1 cellular context compared by ENCODE assay signal in the genomic region with DNA sequence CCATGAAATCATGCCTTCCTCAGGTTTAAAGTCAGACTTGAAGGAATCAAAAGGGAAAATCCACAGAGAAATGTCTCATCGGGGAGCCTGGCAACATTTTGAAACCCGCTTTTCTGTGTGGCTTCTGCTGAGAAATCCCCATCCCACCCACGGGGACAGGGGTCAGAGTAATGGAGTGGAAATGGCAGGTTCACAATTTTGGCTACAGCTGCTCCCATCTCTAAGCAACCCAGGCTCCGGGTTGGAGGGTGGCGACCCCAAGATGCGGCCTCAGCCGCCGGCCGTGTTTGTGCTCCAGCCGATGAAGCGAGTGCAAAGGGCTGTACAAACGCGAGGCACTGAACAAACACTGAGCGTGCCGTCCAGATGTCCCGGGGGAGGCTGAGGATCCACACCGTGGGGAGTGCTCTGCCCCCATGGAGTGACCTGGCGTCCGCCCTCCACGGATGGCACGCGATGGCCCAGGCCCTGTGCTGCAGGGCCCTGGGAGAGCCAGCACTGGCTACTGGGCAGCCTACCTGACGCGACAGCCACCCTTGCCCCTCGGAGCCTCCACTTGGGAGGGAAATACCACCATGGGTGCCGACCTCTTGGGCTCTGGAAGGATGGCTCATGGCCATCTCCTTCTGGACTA.
TF ChIP-seq lines count a peak whose summit lies in the region.

No MANE protein-coding gene starts in this region.

TF ChIP-seq in HepG2, 621 proteins besides CTCF, POLR2A, EP300 and RAD21 (continues in another document):
- TF ChIP-seq ETV5 (CRISPR knock-in tag; IDR thresholded peaks at IDR 0.05; ENCODE audit: borderline replicate concordance), result peak; percentile 12; the same call in 1 of the 2 replicates
- no peak for TF ChIP-seq ZFP36L2 (CRISPR knock-in tag; IDR thresholded peaks at IDR 0.05)
- no peak for TF ChIP-seq KDM1A (CRISPR knock-in tag; IDR thresholded peaks at IDR 0.05)
- TF ChIP-seq ZNF430 (CRISPR knock-in tag; IDR thresholded peaks at IDR 0.05), result peak; percentile 29; the same call in 1 of the 2 replicates
- TF ChIP-seq HNF4A (CRISPR knock-in tag; IDR thresholded peaks at IDR 0.05), result peak; percentile 51; the same call in 1 of the 2 replicates
- TF ChIP-seq, protein P1, sequence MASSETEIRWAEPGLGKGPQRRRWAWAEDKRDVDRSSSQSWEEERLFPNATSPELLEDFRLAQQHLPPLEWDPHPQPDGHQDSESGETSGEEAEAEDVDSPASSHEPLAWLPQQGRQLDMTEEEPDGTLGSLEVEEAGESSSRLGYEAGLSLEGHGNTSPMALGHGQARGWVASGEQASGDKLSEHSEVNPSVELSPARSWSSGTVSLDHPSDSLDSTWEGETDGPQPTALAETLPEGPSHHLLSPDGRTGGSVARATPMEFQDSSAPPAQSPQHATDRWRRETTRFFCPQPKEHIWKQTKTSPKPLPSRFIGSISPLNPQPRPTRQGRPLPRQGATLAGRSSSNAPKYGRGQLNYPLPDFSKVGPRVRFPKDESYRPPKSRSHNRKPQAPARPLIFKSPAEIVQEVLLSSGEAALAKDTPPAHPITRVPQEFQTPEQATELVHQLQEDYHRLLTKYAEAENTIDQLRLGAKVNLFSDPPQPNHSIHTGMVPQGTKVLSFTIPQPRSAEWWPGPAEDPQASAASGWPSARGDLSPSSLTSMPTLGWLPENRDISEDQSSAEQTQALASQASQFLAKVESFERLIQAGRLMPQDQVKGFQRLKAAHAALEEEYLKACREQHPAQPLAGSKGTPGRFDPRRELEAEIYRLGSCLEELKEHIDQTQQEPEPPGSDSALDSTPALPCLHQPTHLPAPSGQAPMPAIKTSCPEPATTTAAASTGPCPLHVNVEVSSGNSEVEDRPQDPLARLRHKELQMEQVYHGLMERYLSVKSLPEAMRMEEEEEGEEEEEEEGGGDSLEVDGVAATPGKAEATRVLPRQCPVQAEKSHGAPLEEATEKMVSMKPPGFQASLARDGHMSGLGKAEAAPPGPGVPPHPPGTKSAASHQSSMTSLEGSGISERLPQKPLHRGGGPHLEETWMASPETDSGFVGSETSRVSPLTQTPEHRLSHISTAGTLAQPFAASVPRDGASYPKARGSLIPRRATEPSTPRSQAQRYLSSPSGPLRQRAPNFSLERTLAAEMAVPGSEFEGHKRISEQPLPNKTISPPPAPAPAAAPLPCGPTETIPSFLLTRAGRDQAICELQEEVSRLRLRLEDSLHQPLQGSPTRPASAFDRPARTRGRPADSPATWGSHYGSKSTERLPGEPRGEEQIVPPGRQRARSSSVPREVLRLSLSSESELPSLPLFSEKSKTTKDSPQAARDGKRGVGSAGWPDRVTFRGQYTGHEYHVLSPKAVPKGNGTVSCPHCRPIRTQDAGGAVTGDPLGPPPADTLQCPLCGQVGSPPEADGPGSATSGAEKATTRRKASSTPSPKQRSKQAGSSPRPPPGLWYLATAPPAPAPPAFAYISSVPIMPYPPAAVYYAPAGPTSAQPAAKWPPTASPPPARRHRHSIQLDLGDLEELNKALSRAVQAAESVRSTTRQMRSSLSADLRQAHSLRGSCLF (CRISPR knock-in tag; IDR thresholded peaks at IDR 0.05; ENCODE audit: borderline replicate concordance), result no peak
- no peak for TF ChIP-seq HNRNPH1 (optimal IDR thresholded peaks at IDR 0.05; ENCODE audit: low read depth, low read length)
- TF ChIP-seq ZBTB7A (CRISPR knock-in tag; IDR thresholded peaks at IDR 0.05), result peak; percentile 47; the same call in 1 of the 2 replicates
- TF ChIP-seq CENPX (CRISPR knock-in tag; IDR thresholded peaks at IDR 0.05), result no peak
- no peak for TF ChIP-seq ZNF607 (CRISPR knock-in tag; IDR thresholded peaks at IDR 0.05; ENCODE audit: borderline replicate concordance)
- TF ChIP-seq GTF3A (CRISPR knock-in tag; conservative IDR thresholded peaks at IDR 0.05), result no peak
- TF ChIP-seq RFX5 (IDR thresholded peaks at IDR 0.05; ENCODE audit: low read depth, low read length), result no peak
- TF ChIP-seq, protein P2, sequence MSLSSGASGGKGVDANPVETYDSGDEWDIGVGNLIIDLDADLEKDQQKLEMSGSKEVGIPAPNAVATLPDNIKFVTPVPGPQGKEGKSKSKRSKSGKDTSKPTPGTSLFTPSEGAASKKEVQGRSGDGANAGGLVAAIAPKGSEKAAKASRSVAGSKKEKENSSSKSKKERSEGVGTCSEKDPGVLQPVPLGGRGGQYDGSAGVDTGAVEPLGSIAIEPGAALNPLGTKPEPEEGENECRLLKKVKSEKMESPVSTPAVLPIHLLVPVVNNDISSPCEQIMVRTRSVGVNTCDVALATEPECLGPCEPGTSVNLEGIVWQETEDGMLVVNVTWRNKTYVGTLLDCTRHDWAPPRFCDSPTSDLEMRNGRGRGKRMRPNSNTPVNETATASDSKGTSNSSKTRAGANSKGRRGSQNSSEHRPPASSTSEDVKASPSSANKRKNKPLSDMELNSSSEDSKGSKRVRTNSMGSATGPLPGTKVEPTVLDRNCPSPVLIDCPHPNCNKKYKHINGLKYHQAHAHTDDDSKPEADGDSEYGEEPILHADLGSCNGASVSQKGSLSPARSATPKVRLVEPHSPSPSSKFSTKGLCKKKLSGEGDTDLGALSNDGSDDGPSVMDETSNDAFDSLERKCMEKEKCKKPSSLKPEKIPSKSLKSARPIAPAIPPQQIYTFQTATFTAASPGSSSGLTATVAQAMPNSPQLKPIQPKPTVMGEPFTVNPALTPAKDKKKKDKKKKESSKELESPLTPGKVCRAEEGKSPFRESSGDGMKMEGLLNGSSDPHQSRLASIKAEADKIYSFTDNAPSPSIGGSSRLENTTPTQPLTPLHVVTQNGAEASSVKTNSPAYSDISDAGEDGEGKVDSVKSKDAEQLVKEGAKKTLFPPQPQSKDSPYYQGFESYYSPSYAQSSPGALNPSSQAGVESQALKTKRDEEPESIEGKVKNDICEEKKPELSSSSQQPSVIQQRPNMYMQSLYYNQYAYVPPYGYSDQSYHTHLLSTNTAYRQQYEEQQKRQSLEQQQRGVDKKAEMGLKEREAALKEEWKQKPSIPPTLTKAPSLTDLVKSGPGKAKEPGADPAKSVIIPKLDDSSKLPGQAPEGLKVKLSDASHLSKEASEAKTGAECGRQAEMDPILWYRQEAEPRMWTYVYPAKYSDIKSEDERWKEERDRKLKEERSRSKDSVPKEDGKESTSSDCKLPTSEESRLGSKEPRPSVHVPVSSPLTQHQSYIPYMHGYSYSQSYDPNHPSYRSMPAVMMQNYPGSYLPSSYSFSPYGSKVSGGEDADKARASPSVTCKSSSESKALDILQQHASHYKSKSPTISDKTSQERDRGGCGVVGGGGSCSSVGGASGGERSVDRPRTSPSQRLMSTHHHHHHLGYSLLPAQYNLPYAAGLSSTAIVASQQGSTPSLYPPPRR (CRISPR knock-in tag; IDR thresholded peaks at IDR 0.05; ENCODE audit: borderline replicate concordance), result no peak
- TF ChIP-seq, protein P3, sequence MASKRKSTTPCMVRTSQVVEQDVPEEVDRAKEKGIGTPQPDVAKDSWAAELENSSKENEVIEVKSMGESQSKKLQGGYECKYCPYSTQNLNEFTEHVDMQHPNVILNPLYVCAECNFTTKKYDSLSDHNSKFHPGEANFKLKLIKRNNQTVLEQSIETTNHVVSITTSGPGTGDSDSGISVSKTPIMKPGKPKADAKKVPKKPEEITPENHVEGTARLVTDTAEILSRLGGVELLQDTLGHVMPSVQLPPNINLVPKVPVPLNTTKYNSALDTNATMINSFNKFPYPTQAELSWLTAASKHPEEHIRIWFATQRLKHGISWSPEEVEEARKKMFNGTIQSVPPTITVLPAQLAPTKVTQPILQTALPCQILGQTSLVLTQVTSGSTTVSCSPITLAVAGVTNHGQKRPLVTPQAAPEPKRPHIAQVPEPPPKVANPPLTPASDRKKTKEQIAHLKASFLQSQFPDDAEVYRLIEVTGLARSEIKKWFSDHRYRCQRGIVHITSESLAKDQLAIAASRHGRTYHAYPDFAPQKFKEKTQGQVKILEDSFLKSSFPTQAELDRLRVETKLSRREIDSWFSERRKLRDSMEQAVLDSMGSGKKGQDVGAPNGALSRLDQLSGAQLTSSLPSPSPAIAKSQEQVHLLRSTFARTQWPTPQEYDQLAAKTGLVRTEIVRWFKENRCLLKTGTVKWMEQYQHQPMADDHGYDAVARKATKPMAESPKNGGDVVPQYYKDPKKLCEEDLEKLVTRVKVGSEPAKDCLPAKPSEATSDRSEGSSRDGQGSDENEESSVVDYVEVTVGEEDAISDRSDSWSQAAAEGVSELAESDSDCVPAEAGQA (IDR thresholded peaks at IDR 0.05; ENCODE audit: low read depth), result no peak; the same call in 1 of the 2 replicates
- TF ChIP-seq, protein P3 (CRISPR knock-in tag; IDR thresholded peaks at IDR 0.05; ENCODE audit: borderline replicate concordance), result no peak
- TF ChIP-seq ZNF263 (CRISPR knock-in tag; IDR thresholded peaks at IDR 0.05), result peak; percentile 82
- TF ChIP-seq, protein P4, sequence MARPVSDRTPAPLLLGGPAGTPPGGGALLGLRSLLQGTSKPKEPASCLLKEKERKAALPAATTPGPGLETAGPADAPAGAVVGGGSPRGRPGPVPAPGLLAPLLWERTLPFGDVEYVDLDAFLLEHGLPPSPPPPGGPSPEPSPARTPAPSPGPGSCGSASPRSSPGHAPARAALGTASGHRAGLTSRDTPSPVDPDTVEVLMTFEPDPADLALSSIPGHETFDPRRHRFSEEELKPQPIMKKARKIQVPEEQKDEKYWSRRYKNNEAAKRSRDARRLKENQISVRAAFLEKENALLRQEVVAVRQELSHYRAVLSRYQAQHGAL (CRISPR knock-in tag; IDR thresholded peaks at IDR 0.05; ENCODE audit: not compliant biosample characterization), result no peak
- TF ChIP-seq ARNT (IDR thresholded peaks at IDR 0.05), result no peak
- TF ChIP-seq, protein P5, sequence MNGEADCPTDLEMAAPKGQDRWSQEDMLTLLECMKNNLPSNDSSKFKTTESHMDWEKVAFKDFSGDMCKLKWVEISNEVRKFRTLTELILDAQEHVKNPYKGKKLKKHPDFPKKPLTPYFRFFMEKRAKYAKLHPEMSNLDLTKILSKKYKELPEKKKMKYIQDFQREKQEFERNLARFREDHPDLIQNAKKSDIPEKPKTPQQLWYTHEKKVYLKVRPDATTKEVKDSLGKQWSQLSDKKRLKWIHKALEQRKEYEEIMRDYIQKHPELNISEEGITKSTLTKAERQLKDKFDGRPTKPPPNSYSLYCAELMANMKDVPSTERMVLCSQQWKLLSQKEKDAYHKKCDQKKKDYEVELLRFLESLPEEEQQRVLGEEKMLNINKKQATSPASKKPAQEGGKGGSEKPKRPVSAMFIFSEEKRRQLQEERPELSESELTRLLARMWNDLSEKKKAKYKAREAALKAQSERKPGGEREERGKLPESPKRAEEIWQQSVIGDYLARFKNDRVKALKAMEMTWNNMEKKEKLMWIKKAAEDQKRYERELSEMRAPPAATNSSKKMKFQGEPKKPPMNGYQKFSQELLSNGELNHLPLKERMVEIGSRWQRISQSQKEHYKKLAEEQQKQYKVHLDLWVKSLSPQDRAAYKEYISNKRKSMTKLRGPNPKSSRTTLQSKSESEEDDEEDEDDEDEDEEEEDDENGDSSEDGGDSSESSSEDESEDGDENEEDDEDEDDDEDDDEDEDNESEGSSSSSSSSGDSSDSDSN (CRISPR knock-in tag; IDR thresholded peaks at IDR 0.05), result no peak
- TF ChIP-seq MAF1 (CRISPR knock-in tag; IDR thresholded peaks at IDR 0.05; ENCODE audit: borderline replicate concordance), result no peak
- no peak for TF ChIP-seq ZNF577 (CRISPR knock-in tag; IDR thresholded peaks at IDR 0.05; ENCODE audit: borderline replicate concordance, low read depth)
- no peak for TF ChIP-seq MIER3 (CRISPR knock-in tag; IDR thresholded peaks at IDR 0.05; ENCODE audit: borderline replicate concordance)
- TF ChIP-seq, protein P6, sequence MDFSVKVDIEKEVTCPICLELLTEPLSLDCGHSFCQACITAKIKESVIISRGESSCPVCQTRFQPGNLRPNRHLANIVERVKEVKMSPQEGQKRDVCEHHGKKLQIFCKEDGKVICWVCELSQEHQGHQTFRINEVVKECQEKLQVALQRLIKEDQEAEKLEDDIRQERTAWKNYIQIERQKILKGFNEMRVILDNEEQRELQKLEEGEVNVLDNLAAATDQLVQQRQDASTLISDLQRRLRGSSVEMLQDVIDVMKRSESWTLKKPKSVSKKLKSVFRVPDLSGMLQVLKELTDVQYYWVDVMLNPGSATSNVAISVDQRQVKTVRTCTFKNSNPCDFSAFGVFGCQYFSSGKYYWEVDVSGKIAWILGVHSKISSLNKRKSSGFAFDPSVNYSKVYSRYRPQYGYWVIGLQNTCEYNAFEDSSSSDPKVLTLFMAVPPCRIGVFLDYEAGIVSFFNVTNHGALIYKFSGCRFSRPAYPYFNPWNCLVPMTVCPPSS (IDR thresholded peaks at IDR 0.05), result no peak
- peak; percentile 27; the same call in 1 of the 2 replicates for TF ChIP-seq SOX5 (CRISPR knock-in tag; IDR thresholded peaks at IDR 0.05; ENCODE audit: borderline replicate concordance)
- TF ChIP-seq FOXP1 (IDR thresholded peaks at IDR 0.05), result no peak
- no peak for TF ChIP-seq FOXP1 (CRISPR knock-in tag; IDR thresholded peaks at IDR 0.05)
- peak; percentile 69; the same call in 1 of the 2 replicates for TF ChIP-seq ZNF431 (CRISPR knock-in tag; IDR thresholded peaks at IDR 0.05; ENCODE audit: borderline replicate concordance, low read depth)
- TF ChIP-seq SIX4 (CRISPR knock-in tag; IDR thresholded peaks at IDR 0.05), result no peak
- no peak for TF ChIP-seq SMARCC2 (IDR thresholded peaks at IDR 0.05)
- no peak for TF ChIP-seq MZF1 (CRISPR knock-in tag; IDR thresholded peaks at IDR 0.05; ENCODE audit: borderline replicate concordance)
- TF ChIP-seq NCOR1 (IDR thresholded peaks at IDR 0.05; ENCODE audit: borderline replicate concordance, low read length), result no peak
- no peak for TF ChIP-seq ZFP36 (IDR thresholded peaks at IDR 0.05; ENCODE audit: borderline replicate concordance, low read depth, low read length, partially characterized antibody)
- no peak for TF ChIP-seq GATAD1 (CRISPR knock-in tag; IDR thresholded peaks at IDR 0.05)
- TF ChIP-seq, protein P7, sequence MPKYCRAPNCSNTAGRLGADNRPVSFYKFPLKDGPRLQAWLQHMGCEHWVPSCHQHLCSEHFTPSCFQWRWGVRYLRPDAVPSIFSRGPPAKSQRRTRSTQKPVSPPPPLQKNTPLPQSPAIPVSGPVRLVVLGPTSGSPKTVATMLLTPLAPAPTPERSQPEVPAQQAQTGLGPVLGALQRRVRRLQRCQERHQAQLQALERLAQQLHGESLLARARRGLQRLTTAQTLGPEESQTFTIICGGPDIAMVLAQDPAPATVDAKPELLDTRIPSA (CRISPR knock-in tag; IDR thresholded peaks at IDR 0.05; ENCODE audit: borderline replicate concordance), result no peak
- peak; percentile 72 for TF ChIP-seq MED1 (CRISPR knock-in tag; IDR thresholded peaks at IDR 0.05)
- TF ChIP-seq ZNF101 (CRISPR knock-in tag; IDR thresholded peaks at IDR 0.05; ENCODE audit: borderline replicate concordance, low read depth), result no peak
- no peak for TF ChIP-seq ESRRA (CRISPR knock-in tag; IDR thresholded peaks at IDR 0.05; ENCODE audit: low read depth)
- no peak for TF ChIP-seq ETV6 (CRISPR knock-in tag; conservative IDR thresholded peaks at IDR 0.05)
